Comparison of ENCODE assay signal across 1 cellular context in the genomic region with DNA sequence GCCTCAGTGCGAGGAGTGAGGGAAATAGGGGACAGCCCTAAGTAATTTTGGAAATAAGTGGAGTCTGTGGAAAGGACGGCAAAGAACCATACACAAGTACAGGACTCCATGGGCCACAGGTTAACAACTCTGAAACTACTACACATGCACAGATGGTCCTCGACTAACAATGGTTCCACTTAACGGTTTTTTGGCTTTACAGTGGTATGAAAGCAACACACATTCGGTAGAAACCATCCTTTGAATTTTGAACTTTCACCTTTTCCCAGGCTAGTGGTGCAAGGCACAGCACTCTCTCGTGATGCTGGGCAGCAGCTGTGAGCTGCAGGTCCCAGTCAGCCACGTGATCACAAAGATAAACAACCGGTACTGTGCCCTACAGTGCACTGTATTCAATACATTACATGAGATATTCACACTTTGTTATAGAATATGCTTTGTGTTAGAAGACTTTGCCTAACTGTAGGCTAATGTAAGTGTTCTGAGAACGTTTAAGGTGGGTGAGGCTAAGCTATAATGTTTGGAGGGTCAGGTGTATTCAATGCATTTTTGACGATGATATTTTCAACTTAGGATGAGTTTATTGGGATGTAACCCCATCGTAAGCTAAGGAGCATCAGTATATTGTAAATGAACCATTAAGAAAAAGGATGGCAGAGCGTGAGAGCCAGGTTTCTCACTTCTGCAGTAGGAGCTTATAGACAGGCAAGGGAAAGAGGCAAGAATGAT.
TF ChIP-seq lines count a peak whose summit lies in the region.

No MANE protein-coding gene starts in this region.

TF ChIP-seq in HepG2, 621 proteins besides CTCF, POLR2A, EP300 and RAD21 (continued from another document and continues in another):
- peak; percentile 58 for TF ChIP-seq MNT (IDR thresholded peaks at IDR 0.05)
- TF ChIP-seq, protein P1, sequence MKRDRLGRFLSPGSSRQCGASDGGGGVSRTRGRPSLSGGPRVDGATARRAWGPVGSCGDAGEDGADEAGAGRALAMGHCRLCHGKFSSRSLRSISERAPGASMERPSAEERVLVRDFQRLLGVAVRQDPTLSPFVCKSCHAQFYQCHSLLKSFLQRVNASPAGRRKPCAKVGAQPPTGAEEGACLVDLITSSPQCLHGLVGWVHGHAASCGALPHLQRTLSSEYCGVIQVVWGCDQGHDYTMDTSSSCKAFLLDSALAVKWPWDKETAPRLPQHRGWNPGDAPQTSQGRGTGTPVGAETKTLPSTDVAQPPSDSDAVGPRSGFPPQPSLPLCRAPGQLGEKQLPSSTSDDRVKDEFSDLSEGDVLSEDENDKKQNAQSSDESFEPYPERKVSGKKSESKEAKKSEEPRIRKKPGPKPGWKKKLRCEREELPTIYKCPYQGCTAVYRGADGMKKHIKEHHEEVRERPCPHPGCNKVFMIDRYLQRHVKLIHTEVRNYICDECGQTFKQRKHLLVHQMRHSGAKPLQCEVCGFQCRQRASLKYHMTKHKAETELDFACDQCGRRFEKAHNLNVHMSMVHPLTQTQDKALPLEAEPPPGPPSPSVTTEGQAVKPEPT (CRISPR knock-in tag; IDR thresholded peaks at IDR 0.05; ENCODE audit: low read depth), result no peak
- TF ChIP-seq TOPORS (CRISPR knock-in tag; IDR thresholded peaks at IDR 0.05), result 0 out of 2 replicates have a peak, but pooled peaks have one; percentile 32
- TF ChIP-seq SP5 (CRISPR knock-in tag; IDR thresholded peaks at IDR 0.05; ENCODE audit: borderline replicate concordance, low read depth), result peak; percentile 48; the same call in 1 of the 2 replicates
- TF ChIP-seq ZNF562 (CRISPR knock-in tag; IDR thresholded peaks at IDR 0.05; ENCODE audit: borderline replicate concordance), result no peak
- TF ChIP-seq SOX6 (IDR thresholded peaks at IDR 0.05), result no peak
- peak; percentile 96 for TF ChIP-seq SOX6 (CRISPR knock-in tag; IDR thresholded peaks at IDR 0.05)
- TF ChIP-seq, protein P2, sequence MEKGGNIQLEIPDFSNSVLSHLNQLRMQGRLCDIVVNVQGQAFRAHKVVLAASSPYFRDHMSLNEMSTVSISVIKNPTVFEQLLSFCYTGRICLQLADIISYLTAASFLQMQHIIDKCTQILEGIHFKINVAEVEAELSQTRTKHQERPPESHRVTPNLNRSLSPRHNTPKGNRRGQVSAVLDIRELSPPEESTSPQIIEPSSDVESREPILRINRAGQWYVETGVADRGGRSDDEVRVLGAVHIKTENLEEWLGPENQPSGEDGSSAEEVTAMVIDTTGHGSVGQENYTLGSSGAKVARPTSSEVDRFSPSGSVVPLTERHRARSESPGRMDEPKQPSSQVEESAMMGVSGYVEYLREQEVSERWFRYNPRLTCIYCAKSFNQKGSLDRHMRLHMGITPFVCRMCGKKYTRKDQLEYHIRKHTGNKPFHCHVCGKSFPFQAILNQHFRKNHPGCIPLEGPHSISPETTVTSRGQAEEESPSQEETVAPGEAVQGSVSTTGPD (CRISPR knock-in tag; IDR thresholded peaks at IDR 0.05), result peak; percentile 82; the same call in 1 of the 2 replicates
- TF ChIP-seq NR2C2 (CRISPR knock-in tag; IDR thresholded peaks at IDR 0.05; ENCODE audit: borderline replicate concordance), result peak; percentile 97
- no peak for TF ChIP-seq SYNCRIP (IDR thresholded peaks at IDR 0.05; ENCODE audit: insufficient read depth, low read depth, low read length)
- TF ChIP-seq NFYB (CRISPR knock-in tag; IDR thresholded peaks at IDR 0.05), result peak; percentile 41; the same call in 1 of the 2 replicates
- TF ChIP-seq, protein P3, sequence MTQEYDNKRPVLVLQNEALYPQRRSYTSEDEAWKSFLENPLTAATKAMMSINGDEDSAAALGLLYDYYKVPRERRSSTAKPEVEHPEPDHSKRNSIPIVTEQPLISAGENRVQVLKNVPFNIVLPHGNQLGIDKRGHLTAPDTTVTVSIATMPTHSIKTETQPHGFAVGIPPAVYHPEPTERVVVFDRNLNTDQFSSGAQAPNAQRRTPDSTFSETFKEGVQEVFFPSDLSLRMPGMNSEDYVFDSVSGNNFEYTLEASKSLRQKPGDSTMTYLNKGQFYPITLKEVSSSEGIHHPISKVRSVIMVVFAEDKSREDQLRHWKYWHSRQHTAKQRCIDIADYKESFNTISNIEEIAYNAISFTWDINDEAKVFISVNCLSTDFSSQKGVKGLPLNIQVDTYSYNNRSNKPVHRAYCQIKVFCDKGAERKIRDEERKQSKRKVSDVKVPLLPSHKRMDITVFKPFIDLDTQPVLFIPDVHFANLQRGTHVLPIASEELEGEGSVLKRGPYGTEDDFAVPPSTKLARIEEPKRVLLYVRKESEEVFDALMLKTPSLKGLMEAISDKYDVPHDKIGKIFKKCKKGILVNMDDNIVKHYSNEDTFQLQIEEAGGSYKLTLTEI (CRISPR knock-in tag; conservative IDR thresholded peaks at IDR 0.05), result no peak
- TF ChIP-seq TEAD3 (CRISPR knock-in tag; optimal IDR thresholded peaks at IDR 0.05; ENCODE audit: borderline replicate concordance), result peak; percentile 94
- TF ChIP-seq ZNF883 (CRISPR knock-in tag; IDR thresholded peaks at IDR 0.05; ENCODE audit: not compliant biosample characterization), result no peak
- no peak for TF ChIP-seq ZNF773 (CRISPR knock-in tag; IDR thresholded peaks at IDR 0.05; ENCODE audit: borderline replicate concordance)
- TF ChIP-seq HDAC1 (CRISPR knock-in tag; IDR thresholded peaks at IDR 0.05), result peak; percentile 92
- TF ChIP-seq WIZ (CRISPR knock-in tag; IDR thresholded peaks at IDR 0.05), result no peak
- TF ChIP-seq, protein P4, sequence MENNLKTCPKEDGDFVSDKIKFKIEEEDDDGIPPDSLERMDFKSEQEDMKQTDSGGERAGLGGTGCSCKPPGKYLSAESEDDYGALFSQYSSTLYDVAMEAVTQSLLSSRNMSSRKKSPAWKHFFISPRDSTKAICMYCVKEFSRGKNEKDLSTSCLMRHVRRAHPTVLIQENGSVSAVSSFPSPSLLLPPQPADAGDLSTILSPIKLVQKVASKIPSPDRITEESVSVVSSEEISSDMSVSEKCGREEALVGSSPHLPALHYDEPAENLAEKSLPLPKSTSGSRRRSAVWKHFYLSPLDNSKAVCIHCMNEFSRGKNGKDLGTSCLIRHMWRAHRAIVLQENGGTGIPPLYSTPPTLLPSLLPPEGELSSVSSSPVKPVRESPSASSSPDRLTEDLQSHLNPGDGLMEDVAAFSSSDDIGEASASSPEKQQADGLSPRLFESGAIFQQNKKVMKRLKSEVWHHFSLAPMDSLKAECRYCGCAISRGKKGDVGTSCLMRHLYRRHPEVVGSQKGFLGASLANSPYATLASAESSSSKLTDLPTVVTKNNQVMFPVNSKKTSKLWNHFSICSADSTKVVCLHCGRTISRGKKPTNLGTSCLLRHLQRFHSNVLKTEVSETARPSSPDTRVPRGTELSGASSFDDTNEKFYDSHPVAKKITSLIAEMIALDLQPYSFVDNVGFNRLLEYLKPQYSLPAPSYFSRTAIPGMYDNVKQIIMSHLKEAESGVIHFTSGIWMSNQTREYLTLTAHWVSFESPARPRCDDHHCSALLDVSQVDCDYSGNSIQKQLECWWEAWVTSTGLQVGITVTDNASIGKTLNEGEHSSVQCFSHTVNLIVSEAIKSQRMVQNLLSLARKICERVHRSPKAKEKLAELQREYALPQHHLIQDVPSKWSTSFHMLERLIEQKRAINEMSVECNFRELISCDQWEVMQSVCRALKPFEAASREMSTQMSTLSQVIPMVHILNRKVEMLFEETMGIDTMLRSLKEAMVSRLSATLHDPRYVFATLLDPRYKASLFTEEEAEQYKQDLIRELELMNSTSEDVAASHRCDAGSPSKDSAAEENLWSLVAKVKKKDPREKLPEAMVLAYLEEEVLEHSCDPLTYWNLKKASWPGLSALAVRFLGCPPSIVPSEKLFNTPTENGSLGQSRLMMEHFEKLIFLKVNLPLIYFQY (CRISPR knock-in tag; IDR thresholded peaks at IDR 0.05; ENCODE audit: borderline replicate concordance), result peak; percentile 73
- TF ChIP-seq ZNF713 (CRISPR knock-in tag; IDR thresholded peaks at IDR 0.05), result no peak
- TF ChIP-seq AHR (CRISPR knock-in tag; IDR thresholded peaks at IDR 0.05), result 0 out of 2 replicates have a peak, but pooled peaks have one; percentile 73
- TF ChIP-seq ZNF142 (CRISPR knock-in tag; IDR thresholded peaks at IDR 0.05), result no peak
- 0 out of 2 replicates have a peak, but pooled peaks have one; percentile 92 for TF ChIP-seq ZSCAN29 (CRISPR knock-in tag; conservative IDR thresholded peaks at IDR 0.05)
- TF ChIP-seq, protein P5, sequence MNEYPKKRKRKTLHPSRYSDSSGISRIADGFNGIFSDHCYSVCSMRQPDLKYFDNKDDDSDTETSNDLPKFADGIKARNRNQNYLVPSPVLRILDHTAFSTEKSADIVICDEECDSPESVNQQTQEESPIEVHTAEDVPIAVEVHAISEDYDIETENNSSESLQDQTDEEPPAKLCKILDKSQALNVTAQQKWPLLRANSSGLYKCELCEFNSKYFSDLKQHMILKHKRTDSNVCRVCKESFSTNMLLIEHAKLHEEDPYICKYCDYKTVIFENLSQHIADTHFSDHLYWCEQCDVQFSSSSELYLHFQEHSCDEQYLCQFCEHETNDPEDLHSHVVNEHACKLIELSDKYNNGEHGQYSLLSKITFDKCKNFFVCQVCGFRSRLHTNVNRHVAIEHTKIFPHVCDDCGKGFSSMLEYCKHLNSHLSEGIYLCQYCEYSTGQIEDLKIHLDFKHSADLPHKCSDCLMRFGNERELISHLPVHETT (CRISPR knock-in tag; conservative IDR thresholded peaks at IDR 0.05), result no peak
- TF ChIP-seq SMARCE1 (IDR thresholded peaks at IDR 0.05; ENCODE audit: borderline replicate concordance), result no peak
- TF ChIP-seq PITX1 (CRISPR knock-in tag; IDR thresholded peaks at IDR 0.05), result peak; percentile 86
- TF ChIP-seq ZBTB7A (CRISPR knock-in tag; IDR thresholded peaks at IDR 0.05), result no peak; the same call in 1 of the 2 replicates
- no peak; the same call in 1 of the 2 replicates for TF ChIP-seq TAF1 (CRISPR knock-in tag; IDR thresholded peaks at IDR 0.05)
- TF ChIP-seq ZMYM4 (CRISPR knock-in tag; IDR thresholded peaks at IDR 0.05), result peak; percentile 96
- no peak for TF ChIP-seq CBX2 (IDR thresholded peaks at IDR 0.05; ENCODE audit: low read depth, low read length)
- no peak for TF ChIP-seq CBX2 (CRISPR knock-in tag; IDR thresholded peaks at IDR 0.05; ENCODE audit: low read depth)
- TF ChIP-seq ZNF263 (CRISPR knock-in tag; IDR thresholded peaks at IDR 0.05), result no peak
- TF ChIP-seq, protein P6, sequence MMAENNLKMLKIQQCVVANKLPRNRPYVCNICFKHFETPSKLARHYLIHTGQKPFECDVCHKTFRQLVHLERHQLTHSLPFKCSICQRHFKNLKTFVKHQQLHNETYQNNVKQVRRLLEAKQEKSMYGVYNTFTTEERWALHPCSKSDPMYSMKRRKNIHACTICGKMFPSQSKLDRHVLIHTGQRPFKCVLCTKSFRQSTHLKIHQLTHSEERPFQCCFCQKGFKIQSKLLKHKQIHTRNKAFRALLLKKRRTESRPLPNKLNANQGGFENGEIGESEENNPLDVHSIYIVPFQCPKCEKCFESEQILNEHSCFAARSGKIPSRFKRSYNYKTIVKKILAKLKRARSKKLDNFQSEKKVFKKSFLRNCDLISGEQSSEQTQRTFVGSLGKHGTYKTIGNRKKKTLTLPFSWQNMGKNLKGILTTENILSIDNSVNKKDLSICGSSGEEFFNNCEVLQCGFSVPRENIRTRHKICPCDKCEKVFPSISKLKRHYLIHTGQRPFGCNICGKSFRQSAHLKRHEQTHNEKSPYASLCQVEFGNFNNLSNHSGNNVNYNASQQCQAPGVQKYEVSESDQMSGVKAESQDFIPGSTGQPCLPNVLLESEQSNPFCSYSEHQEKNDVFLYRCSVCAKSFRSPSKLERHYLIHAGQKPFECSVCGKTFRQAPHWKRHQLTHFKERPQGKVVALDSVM (CRISPR knock-in tag; IDR thresholded peaks at IDR 0.05), result no peak
